28 cellular contexts compared by ENCODE assay signal in the genomic region with DNA sequence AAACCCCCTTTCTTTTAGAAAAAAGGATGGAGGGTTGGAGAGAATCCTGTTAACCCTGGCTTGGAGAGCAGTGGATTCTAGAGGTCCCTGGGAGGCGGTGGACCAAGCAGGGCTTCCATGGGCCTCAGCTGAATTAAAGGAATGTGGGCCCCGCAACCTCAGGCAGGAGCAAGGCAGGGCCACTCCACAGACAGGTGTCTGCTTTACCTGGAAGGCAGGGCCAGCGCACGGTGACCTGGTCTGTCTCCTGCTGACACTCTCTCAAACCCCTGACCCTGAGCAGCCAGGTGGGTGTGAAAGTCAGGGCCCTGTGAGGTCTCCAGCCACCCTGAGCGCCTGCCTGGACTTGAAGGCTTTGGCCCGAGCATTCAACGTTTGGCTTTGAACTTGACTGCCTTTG.
"Had no signal": no experiment of that assay in that cellular context is flagged by ENCODE, and none has a peak within 500 bp of the region (broad histone marks: within the 10 kb centered on the region; RNA-seq: fewer than 3 reads in every experiment).

No MANE protein-coding gene starts in this region.

- H3K4me3 ChIP-seq: adrenal gland, breast epithelium, SK-N-MC had no signal

- H3K36me3 Mint-ChIP-seq: activated naive CD8-positive, alpha-beta T cell treated with anti-CD3 and anti-CD28 coated beads, Interleukin-2, amount 10 ng/mL, durations not matched to agents 7 days and 5 days; T-cell had no signal

- H3K4me1 ChIP-seq: adrenal gland, breast epithelium had no signal

- DNase-seq: activated CD4-positive, alpha-beta T cell treated with anti-CD3 and anti-CD28 coated beads for 4 hours; activated CD8-positive, alpha-beta memory T cell treated with anti-CD3 and anti-CD28 coated beads, Interleukin-2, amount 50 U/mL, for 48 hours; activated CD8-positive, alpha-beta T cell treated with anti-CD3 and anti-CD28 coated beads, Interleukin-2, amount 10 ng/mL, durations not matched to agents 7 days and 5 days; activated naive CD4-positive, alpha-beta T cell treated with anti-CD3 and anti-CD28 coated beads, Interleukin-2, amount 50 U/mL, for 16 hours; activated naive CD8-positive, alpha-beta T cell treated with anti-CD3 and anti-CD28 coated beads, Interleukin-2, amount 10 ng/mL, durations not matched to agents 7 days and 5 days; activated T-cell treated with anti-CD3 and anti-CD28 coated beads, Interleukin-2, amount 50 U/mL, for 1 hour; adrenal gland; anterior cingulate cortex; NCI-H1092; NCI-H1417; NCI-H1930; NCI-H2107; NCI-H2171 treated with DMSO at 0.1 percent for 48 hours; NCI-H345; NCI-H510A; NCI-H526 treated with DMSO at 0.1 percent for 48 hours; NK-92 treated with Interleukin-12 subunit alpha and Interleukin-12 subunit beta, amount 100 ng/mL, for 24 hours; OCI-M1; RPMI8226; T-cell; T-helper 2 cell; WERI-Rb-1 had no signal

- H3K4me3 Mint-ChIP-seq: activated CD8-positive, alpha-beta T cell treated with anti-CD3 and anti-CD28 coated beads, Interleukin-2, amount 10 ng/mL, durations not matched to agents 7 days and 5 days; activated naive CD8-positive, alpha-beta T cell treated with anti-CD3 and anti-CD28 coated beads, Interleukin-2, amount 10 ng/mL, durations not matched to agents 7 days and 5 days; T-cell had no signal

- H3K4me1 Mint-ChIP-seq: activated naive CD8-positive, alpha-beta T cell treated with anti-CD3 and anti-CD28 coated beads, Interleukin-2, amount 10 ng/mL, durations not matched to agents 7 days and 5 days; T-cell had no signal

- H3K27ac ChIP-seq: adrenal gland, breast epithelium, KMS-11, SK-N-MC, WERI-Rb-1 had no signal

- H3K36me3 ChIP-seq: adrenal gland, breast epithelium, WERI-Rb-1 had no signal

- H3K9ac ChIP-seq: KMS-11 had no signal

- H3K4me2 ChIP-seq: KMS-11 had no signal

- H3K9me3 Mint-ChIP-seq: activated naive CD8-positive, alpha-beta T cell treated with anti-CD3 and anti-CD28 coated beads, Interleukin-2, amount 10 ng/mL, durations not matched to agents 7 days and 5 days; T-cell had no signal

- ATAC-seq: activated CD4-positive, CD25-positive, alpha-beta regulatory T cell treated with anti-CD3 and anti-CD28 coated beads, Interleukin-2, amount 50 U/mL, for 24 hours; activated CD8-positive, alpha-beta T cell treated with anti-CD3 and anti-CD28 coated beads, Interleukin-2, amount 10 ng/mL, durations not matched to agents 7 days and 5 days; Panc1; Right ventricle myocardium inferior; T-cell had no signal

- H3K27me3 ChIP-seq: adrenal gland, breast epithelium had no signal

- H3K27ac Mint-ChIP-seq: activated CD8-positive, alpha-beta T cell treated with anti-CD3 and anti-CD28 coated beads, Interleukin-2, amount 10 ng/mL, durations not matched to agents 7 days and 5 days; activated naive CD8-positive, alpha-beta T cell treated with anti-CD3 and anti-CD28 coated beads, Interleukin-2, amount 10 ng/mL, durations not matched to agents 7 days and 5 days; T-cell had no signal

- H3K9me3 ChIP-seq: adrenal gland, breast epithelium had no signal
